19 cellular contexts compared by ENCODE assay signal in genomic region chr1:38173157-38173831, GRCh38.
DNase-seq lines count a peak whose midpoint lies in the region; ATAC-seq, FAIRE-seq and TF ChIP-seq lines count a peak whose summit lies in the region.
"Had no signal": no experiment of that assay in that cellular context is flagged by ENCODE, and none has a peak within 500 bp of the region (broad histone marks: within the 10 kb centered on the region; RNA-seq: fewer than 3 reads in every experiment).

No MANE protein-coding gene starts in this region.

- H3K27ac ChIP-seq in HepG2 (ENCODE audit: extremely low read length, insufficient read depth, low read length) (no peak overlapping the region), right lobe of liver (no peak overlapping the region)
- H3K27ac ChIP-seq: esophagus muscularis mucosa, SK-N-MC had no signal

- TF ChIP-seq CTCF in HepG2 (CRISPR knock-in tag; IDR thresholded peaks at IDR 0.05): no peak
- no peak for TF ChIP-seq CTCF in right lobe of liver (IDR thresholded peaks at IDR 0.05)

- intact Hi-C loops in HepG2 (cut with micrococcal nuclease; ENCODE audit: unreplicated experiment): no loop called here
- intact Hi-C loops in right lobe of liver (cut with DNase I): no loop called here

- no peaks in the 10 kb centered on the region for H3K36me3 Mint-ChIP-seq in stimulated activated naive B cell treated with anti-CD40 and anti-IgM and Interleukin-4, amounts not matched to agents 10 μg/mL and 1 μg/mL and 100 μg/mL, for 72 hours

- no peak for DNase-seq in HepG2 (ENCODE audit: low spot score)
- DNase-seq in right lobe of liver: no peak
- peak; percentile 50 to 72 for DNase-seq in NOMO-1 (lab: John Stamatoyannopoulos, UW; ENCODE audit: unreplicated experiment in 2 of 2)
- peak; percentile 39 for DNase-seq in stimulated activated naive B cell treated with anti-CD40 and anti-IgM and Interleukin-4, amounts not matched to agents 10 μg/mL and 1 μg/mL and 100 μg/mL, for 72 hours
- no peak for DNase-seq in stimulated activated CD4-positive, alpha-beta T cell treated with anti-CD3 and anti-CD28 coated beads, Interleukin-15, amount 100 ng/mL, for 24 hours
- no peak for DNase-seq in RPMI8226
- no peak for DNase-seq in HuH-7 (ENCODE audit: low spot score)
- DNase-seq: activated CD4-positive, CD25-positive, alpha-beta regulatory T cell; activated T-cell treated with anti-CD3 and anti-CD28 coated beads, Interleukin-2, amount 50 U/mL, for 48 hours; Karpas-422; NCI-H2029 treated with DMSO at 0.1 percent for 48 hours; NCI-H774; occipital lobe had no signal

- CTCF ChIA-PET in HepG2 (lab: Yijun Ruan, JAX; ENCODE audit: low intra/inter-chr PET ratio, low total read pairs): no interaction called here

- H3K27me3 ChIP-seq in HepG2 (ENCODE audit: control insufficient read depth in 1 of 2, insufficient read depth in 2 of 2, low read length in 2 of 2) (peaks cover 0 to 1% of the 10 kb centered on the region in 2 experiments; a peak in 1 of 5 replicates), right lobe of liver (no peaks in the 10 kb centered on the region)
- H3K27me3 ChIP-seq: esophagus muscularis mucosa had no signal

- TF ChIP-seq EP300 in HepG2 (IDR thresholded peaks at IDR 0.05; ENCODE audit: low read depth in 2 of 2, low read length in 2 of 2): no peak
- no peak for TF ChIP-seq EP300 in HepG2 (CRISPR knock-in tag; IDR thresholded peaks at IDR 0.05; ENCODE audit: borderline replicate concordance)

- H3K27ac Mint-ChIP-seq in stimulated activated naive B cell treated with anti-CD40 and anti-IgM and Interleukin-4, amounts not matched to agents 10 μg/mL and 1 μg/mL and 100 μg/mL, for 72 hours: peak overlapping the region; percentile 73

- no peaks in the 10 kb centered on the region for H4K20me1 ChIP-seq in HepG2 (ENCODE audit: insufficient read depth, low read length)

- no peaks in the 10 kb centered on the region for H3K36me3 ChIP-seq in HepG2 (replicated peaks in 1 of 2; ENCODE audit: control insufficient read depth in 1 of 2, insufficient read depth in 2 of 2, low read length in 2 of 2)
- no peaks in the 10 kb centered on the region for H3K36me3 ChIP-seq in right lobe of liver
- H3K36me3 ChIP-seq: esophagus muscularis mucosa had no signal

- ATAC-seq in HepG2: no peak
- no peak for ATAC-seq in right lobe of liver
- ATAC-seq in HG02678 (IDR thresholded peaks at IDR 0.05; ENCODE audit: unreplicated experiment): peak; percentile 54
- ATAC-seq in stimulated activated naive B cell treated with anti-CD40 and anti-IgM and Interleukin-4, amounts not matched to agents 10 μg/mL and 1 μg/mL and 100 μg/mL, for 72 hours (replicated peaks): peak; percentile 79 to 88
- ATAC-seq: HCT116 had no signal

- H3K9me3 ChIP-seq in HepG2 (ENCODE audit: low read length): no peaks in the 10 kb centered on the region
- H3K9me3 ChIP-seq in right lobe of liver: no peaks in the 10 kb centered on the region
- H3K9me3 ChIP-seq: esophagus muscularis mucosa had no signal

- no peak for TF ChIP-seq RAD21 in HepG2 (CRISPR knock-in tag; IDR thresholded peaks at IDR 0.05)

- FAIRE-seq in HepG2 (lab: Jason Lieb, UNC): no peak
- FAIRE-seq: A204.1 had no signal

- no peaks in the 10 kb centered on the region for H3K9me3 Mint-ChIP-seq in stimulated activated naive B cell treated with anti-CD40 and anti-IgM and Interleukin-4, amounts not matched to agents 10 μg/mL and 1 μg/mL and 100 μg/mL, for 72 hours

- H3K4me3 ChIP-seq in HepG2 (replicated peaks in 1 of 3; ENCODE audit: insufficient read depth in 1 of 3, low read depth in 2 of 3, low read length in 3 of 3) (no peak overlapping the region), right lobe of liver (no peak overlapping the region)
- H3K4me3 ChIP-seq: esophagus muscularis mucosa, lung, SK-N-MC had no signal

- peaks cover 0 to 6% of the 10 kb centered on the region in 2 donors for H3K27me3 Mint-ChIP-seq in stimulated activated naive B cell treated with anti-CD40 and anti-IgM and Interleukin-4, amounts not matched to agents 10 μg/mL and 1 μg/mL and 100 μg/mL, for 72 hours

- no peak overlapping the region for H3K9ac ChIP-seq in HepG2 (ENCODE audit: insufficient read depth, low read depth, low read length)

- H3K4me1 Mint-ChIP-seq in stimulated activated naive B cell treated with anti-CD40 and anti-IgM and Interleukin-4, amounts not matched to agents 10 μg/mL and 1 μg/mL and 100 μg/mL, for 72 hours: peaks cover 18 to 22% of the 10 kb centered on the region in 2 donors

- H3K4me3 Mint-ChIP-seq in stimulated activated naive B cell treated with anti-CD40 and anti-IgM and Interleukin-4, amounts not matched to agents 10 μg/mL and 1 μg/mL and 100 μg/mL, for 72 hours: peak overlapping the region; percentile 1 to 21

- POLR2A ChIA-PET in HepG2 (lab: Yijun Ruan, JAX): no interaction called here

- H3K4me1 ChIP-seq in HepG2 (ENCODE audit: insufficient read depth, low read length): no peaks in the 10 kb centered on the region
- no peaks in the 10 kb centered on the region for H3K4me1 ChIP-seq in right lobe of liver
- H3K4me1 ChIP-seq: esophagus muscularis mucosa had no signal

- in situ Hi-C loops in HepG2 (cut with HindIII; ENCODE audit: extremely low pct_ligation_motif_present, low pct_unique_long_range_greater_than_20kb): no loop called here

- H2AFZ ChIP-seq in HepG2 (ENCODE audit: low read length): no peak overlapping the region

- H3K79me2 ChIP-seq in HepG2 (ENCODE audit: insufficient read depth, low read length): no peaks in the 10 kb centered on the region

- WGBS in HepG2 (ENCODE audit: low lambda C conversion rate): 6% methylated on average over 6 of the region's 6 CpGs
- 73% methylated on average over 5 of the region's 6 CpGs for WGBS in right lobe of liver (ENCODE audit: insufficient coverage, low coverage, low lambda C conversion rate, missing lambda C conversion rate)

- H3K4me2 ChIP-seq in HepG2 (ENCODE audit: low read depth, low read length): no peak overlapping the region

- BruUV-seq in HepG2 (replicated peaks; lab: Mats Ljungman, UMichigan): no TSS peak

- no peak for TF ChIP-seq POLR2A in HepG2 (IDR thresholded peaks at IDR 0.05; ENCODE audit: insufficient read depth in 1 of 2, low read depth in 2 of 2, low read length in 2 of 2)
- TF ChIP-seq POLR2A in right lobe of liver (IDR thresholded peaks at IDR 0.05): no peak

TF ChIP-seq in HepG2, 621 proteins besides CTCF, POLR2A, EP300 and RAD21:
- no peak for TF ChIP-seq FIP1L1 (IDR thresholded peaks at IDR 0.05; ENCODE audit: borderline replicate concordance, insufficient read depth, low read depth, low read length)
- TF ChIP-seq ZNF253 (CRISPR knock-in tag; IDR thresholded peaks at IDR 0.05; ENCODE audit: borderline replicate concordance): no peak
- TF ChIP-seq SMYD3 (CRISPR knock-in tag; IDR thresholded peaks at IDR 0.05): no peak
- peak; percentile 43; the same call in 1 of the 2 replicates for TF ChIP-seq CREB1 (IDR thresholded peaks at IDR 0.05)
- no peak for TF ChIP-seq CREB1 (CRISPR knock-in tag; IDR thresholded peaks at IDR 0.05)

Comparison
In these comparisons a context has a peak if more than half of its experiments do, and no peak if none do; other contexts are left out.
1. ATAC-seq: peak in HG02678 (single experiment) and stimulated activated naive B cell treated with anti-CD40 and anti-IgM and Interleukin-4, amounts not matched to agents 10 μg/mL and 1 μg/mL and 100 μg/mL, for 72 hours (2 of 2); none in HepG2 (single experiment) and right lobe of liver (0 of 4).
2. DNase-seq: peak in NOMO-1 (2 of 2) and stimulated activated naive B cell treated with anti-CD40 and anti-IgM and Interleukin-4, amounts not matched to agents 10 μg/mL and 1 μg/mL and 100 μg/mL, for 72 hours (single experiment); none in HepG2 (single experiment), right lobe of liver (0 of 3), stimulated activated CD4-positive, alpha-beta T cell treated with anti-CD3 and anti-CD28 coated beads, Interleukin-15, amount 100 ng/mL, for 24 hours (single experiment), RPMI8226 (single experiment) and HuH-7 (single experiment).